Comparison of ENCODE assay signal across 32 cellular contexts in the genomic region with DNA sequence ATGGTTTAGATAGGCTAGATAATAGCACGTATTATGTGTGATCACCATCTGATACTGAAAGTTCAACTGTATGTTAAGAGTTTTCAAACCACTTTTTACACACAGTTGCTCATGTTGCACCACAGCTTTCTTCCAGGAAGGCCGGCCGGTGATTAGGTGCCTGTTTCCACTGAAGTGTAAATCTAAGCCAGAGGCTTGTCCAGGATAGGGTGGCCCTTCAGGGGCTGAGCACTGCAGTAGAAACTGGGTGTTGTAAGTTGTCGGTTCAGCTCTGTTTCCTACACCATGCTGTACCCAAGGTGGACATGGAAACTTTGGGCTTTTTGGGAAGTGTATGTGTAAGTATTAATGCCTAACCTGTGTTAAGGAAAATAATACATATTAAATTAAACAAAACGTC.
"Had no signal": no experiment of that assay in that cellular context is flagged by ENCODE, and none has a peak within 500 bp of the region (broad histone marks: within the 10 kb centered on the region; RNA-seq: fewer than 3 reads in every experiment).

No MANE protein-coding gene starts in this region.

- H3K4me1 ChIP-seq: adrenal gland, body of pancreas, esophagus squamous epithelium, gastroesophageal sphincter, heart right ventricle had no signal

- H3K27ac Mint-ChIP-seq: activated CD4-positive, alpha-beta memory T cell treated with anti-CD3 and anti-CD28 coated beads, Interleukin-2, amount 10 ng/mL, durations not matched to agents 7 days and 5 days; activated CD4-positive, alpha-beta T cell treated with anti-CD3 and anti-CD28 coated beads, Interleukin-2, amount 10 ng/mL, durations not matched to agents 7 days and 5 days; activated naive CD4-positive, alpha-beta T cell treated with anti-CD3 and anti-CD28 coated beads, Interleukin-2, amount 10 ng/mL, durations not matched to agents 7 days and 5 days; activated T-cell treated with anti-CD3 and anti-CD28 coated beads, Interleukin-2, amount 50 U/mL, for 24 hours; activated T-cell treated with anti-CD3 and anti-CD28 coated beads, Interleukin-2, amount 50 U/mL, for 72 hours; T-helper 17 cell; T-helper 2 cell treated with Interferon-gamma antibody and Interleukin-4, amounts not matched to agents 5 μg/mL and 100 μg/mL, for 36 hours had no signal

- H3K4me1 Mint-ChIP-seq: activated CD4-positive, alpha-beta memory T cell treated with anti-CD3 and anti-CD28 coated beads, Interleukin-2, amount 10 ng/mL, durations not matched to agents 7 days and 5 days; activated CD4-positive, alpha-beta T cell treated with anti-CD3 and anti-CD28 coated beads, Interleukin-2, amount 10 ng/mL, durations not matched to agents 7 days and 5 days; activated naive CD4-positive, alpha-beta T cell treated with anti-CD3 and anti-CD28 coated beads, Interleukin-2, amount 10 ng/mL, durations not matched to agents 7 days and 5 days had no signal

- H3K79me2 ChIP-seq: hepatocyte had no signal

- H3K4me3 Mint-ChIP-seq: activated CD4-positive, alpha-beta memory T cell treated with anti-CD3 and anti-CD28 coated beads, Interleukin-2, amount 10 ng/mL, durations not matched to agents 7 days and 5 days; activated CD4-positive, alpha-beta T cell treated with anti-CD3 and anti-CD28 coated beads, Interleukin-2, amount 10 ng/mL, durations not matched to agents 7 days and 5 days; activated naive CD4-positive, alpha-beta T cell treated with anti-CD3 and anti-CD28 coated beads, Interleukin-2, amount 10 ng/mL, durations not matched to agents 7 days and 5 days; activated T-cell treated with anti-CD3 and anti-CD28 coated beads, Interleukin-2, amount 50 U/mL, for 24 hours; activated T-cell treated with anti-CD3 and anti-CD28 coated beads, Interleukin-2, amount 50 U/mL, for 72 hours; effector memory CD8-positive, alpha-beta T cell; T-helper 17 cell; T-helper 2 cell treated with Interferon-gamma antibody and Interleukin-4, amounts not matched to agents 5 μg/mL and 100 μg/mL, for 36 hours had no signal

- H3K27ac ChIP-seq: adrenal gland, body of pancreas, epithelial cell of prostate, esophagus squamous epithelium, gastroesophageal sphincter, heart right ventricle, hepatocyte, WERI-Rb-1 had no signal

- H3K4me2 ChIP-seq: hepatocyte had no signal

- ATAC-seq: activated naive CD4-positive, alpha-beta T cell treated with anti-CD3 and anti-CD28 coated beads, Interleukin-2, amount 50 U/mL, for 72 hours; activated T-cell treated with anti-CD3 and anti-CD28 coated beads, Interleukin-2, amount 50 U/mL, for 72 hours; body of pancreas; effector memory CD8-positive, alpha-beta T cell; gastroesophageal sphincter; heart right ventricle; T-helper 17 cell had no signal

- H3K27me3 Mint-ChIP-seq: activated CD4-positive, alpha-beta memory T cell treated with anti-CD3 and anti-CD28 coated beads, Interleukin-2, amount 10 ng/mL, durations not matched to agents 7 days and 5 days; activated CD4-positive, alpha-beta T cell treated with anti-CD3 and anti-CD28 coated beads, Interleukin-2, amount 10 ng/mL, durations not matched to agents 7 days and 5 days; activated naive CD4-positive, alpha-beta T cell treated with anti-CD3 and anti-CD28 coated beads, Interleukin-2, amount 10 ng/mL, durations not matched to agents 7 days and 5 days; activated T-cell treated with anti-CD3 and anti-CD28 coated beads, Interleukin-2, amount 50 U/mL, for 24 hours; effector memory CD8-positive, alpha-beta T cell; T-helper 17 cell had no signal

- H3K27me3 ChIP-seq: adrenal gland, body of pancreas, esophagus squamous epithelium, gastroesophageal sphincter, heart right ventricle, hepatocyte had no signal

- H3K4me3 ChIP-seq: adrenal gland, body of pancreas, esophagus squamous epithelium, gastroesophageal sphincter, heart right ventricle, hepatocyte had no signal

- DNase-seq: activated CD4-positive, alpha-beta memory T cell treated with anti-CD3 and anti-CD28 coated beads, Interleukin-2, amount 10 ng/mL, durations not matched to agents 7 days and 5 days; activated CD4-positive, alpha-beta T cell treated with anti-CD3 and anti-CD28 coated beads for 1 hour; activated CD4-positive, alpha-beta T cell treated with anti-CD3 and anti-CD28 coated beads for 4 hours; activated CD4-positive, alpha-beta T cell treated with anti-CD3 and anti-CD28 coated beads, Interleukin-2, amount 10 ng/mL, durations not matched to agents 7 days and 5 days; activated CD4-positive, alpha-beta T cell treated with anti-CD3 and anti-CD28 coated beads, Interleukin-2, amount 50 U/mL, for 4 hours; activated CD8-positive, alpha-beta memory T cell treated with anti-CD3 and anti-CD28 coated beads, Interleukin-2, amount 50 U/mL, for 48 hours; activated gamma-delta T cell; activated naive CD4-positive, alpha-beta T cell; activated naive CD4-positive, alpha-beta T cell treated with anti-CD3 and anti-CD28 coated beads, Interleukin-2, amount 10 ng/mL, durations not matched to agents 7 days and 5 days; activated T-cell treated with anti-CD3 and anti-CD28 coated beads for 4 hours; activated T-cell treated with anti-CD3 and anti-CD28 coated beads, Interleukin-2, amount 50 U/mL, for 24 hours; activated T-cell treated with anti-CD3 and anti-CD28 coated beads, Interleukin-2, amount 50 U/mL, for 72 hours; adrenal gland; amygdala; aorta; body of pancreas; caudate nucleus; cortex of kidney; dermis blood vessel endothelial cell; effector CD4-positive, alpha-beta T cell; effector memory CD8-positive, alpha-beta T cell; esophagus squamous epithelium; foreskin melanocyte; heart right ventricle; T-helper 17 cell; T1000; WERI-Rb-1 had no signal

- H3K9me3 ChIP-seq: adrenal gland, body of pancreas, esophagus squamous epithelium, gastroesophageal sphincter, heart right ventricle had no signal

- H3K9me3 Mint-ChIP-seq: activated CD4-positive, alpha-beta memory T cell treated with anti-CD3 and anti-CD28 coated beads, Interleukin-2, amount 10 ng/mL, durations not matched to agents 7 days and 5 days; activated CD4-positive, alpha-beta T cell treated with anti-CD3 and anti-CD28 coated beads, Interleukin-2, amount 10 ng/mL, durations not matched to agents 7 days and 5 days; activated naive CD4-positive, alpha-beta T cell treated with anti-CD3 and anti-CD28 coated beads, Interleukin-2, amount 10 ng/mL, durations not matched to agents 7 days and 5 days; activated naive CD4-positive, alpha-beta T cell treated with anti-CD3 and anti-CD28 coated beads, Interleukin-2, amount 50 U/mL, for 72 hours; activated T-cell treated with anti-CD3 and anti-CD28 coated beads, Interleukin-2, amount 50 U/mL, for 24 hours; activated T-cell treated with anti-CD3 and anti-CD28 coated beads, Interleukin-2, amount 50 U/mL, for 72 hours; effector memory CD8-positive, alpha-beta T cell; T-helper 2 cell treated with Interferon-gamma antibody and Interleukin-4, amounts not matched to agents 5 μg/mL and 100 μg/mL, for 36 hours had no signal
